Comparison of ENCODE assay signal across 8 cellular contexts in genomic region chr6:27502508-27503435, GRCh38. TPM values are rescaled to one million over a fixed set of nuclear protein-coding genes. Genes with fewer than 3 reads are reported as not detected.
DNase-seq lines count a peak whose midpoint lies in the region; ATAC-seq and TF ChIP-seq lines count a peak whose summit lies in the region.

No MANE protein-coding gene starts in this region.

- H3K27ac Mint-ChIP-seq in activated naive CD4-positive, alpha-beta T cell treated with anti-CD3 and anti-CD28 coated beads, Interleukin-2, amount 10 ng/mL, durations not matched to agents 7 days and 5 days, result peak overlapping the region; percentile 80

- TF ChIP-seq CTCF in heart right ventricle (IDR thresholded peaks at IDR 0.05), result no peak

- H3K27ac ChIP-seq in heart right ventricle, result no peak overlapping the region

- H3K9me3 ChIP-seq in heart right ventricle, result no peaks in the 10 kb centered on the region

- no peaks in the 10 kb centered on the region for H3K36me3 Mint-ChIP-seq in activated naive CD4-positive, alpha-beta T cell treated with anti-CD3 and anti-CD28 coated beads, Interleukin-2, amount 10 ng/mL, durations not matched to agents 7 days and 5 days

- intact Hi-C loops in heart right ventricle (cut with DNase I), result loop anchor here in 2 of 10 donors (2.0 to 10.0 kb wide), 2 partner anchors 24 to 328 kb away; no protein-coding TSS in a partner anchor

- H3K4me1 ChIP-seq in heart right ventricle, result peaks cover 0 to 17% (median 9%) of the 10 kb centered on the region in 9 donors

- CTCF ChIA-PET in activated naive CD4-positive, alpha-beta T cell treated with anti-CD3 and anti-CD28 coated beads, Interleukin-2, amount 10 ng/mL, durations not matched to agents 7 days and 5 days (lab: Charles Lee), result interaction anchor here (0.8 kb wide), 1 partner anchor 943 kb away, joined by 3 read pairs; no protein-coding TSS in a partner anchor

- peaks cover 60% of the 10 kb centered on the region for H3K27me3 Mint-ChIP-seq in activated naive CD4-positive, alpha-beta T cell treated with anti-CD3 and anti-CD28 coated beads, Interleukin-2, amount 10 ng/mL, durations not matched to agents 7 days and 5 days

- peaks cover 22% of the 10 kb centered on the region for H3K4me1 Mint-ChIP-seq in activated naive CD4-positive, alpha-beta T cell treated with anti-CD3 and anti-CD28 coated beads, Interleukin-2, amount 10 ng/mL, durations not matched to agents 7 days and 5 days

- peak overlapping the region; percentile 76 for H3K4me3 Mint-ChIP-seq in activated naive CD4-positive, alpha-beta T cell treated with anti-CD3 and anti-CD28 coated beads, Interleukin-2, amount 10 ng/mL, durations not matched to agents 7 days and 5 days

- no peaks in the 10 kb centered on the region for H3K36me3 ChIP-seq in heart right ventricle

- H3K9me3 Mint-ChIP-seq in activated naive CD4-positive, alpha-beta T cell treated with anti-CD3 and anti-CD28 coated beads, Interleukin-2, amount 10 ng/mL, durations not matched to agents 7 days and 5 days, result no peaks in the 10 kb centered on the region

- peaks cover 0 to 45% (median 20%) of the 10 kb centered on the region in 7 donors for H3K27me3 ChIP-seq in heart right ventricle

- DNase-seq in COLO829 (ENCODE audit: low spot score) (peak; percentile 72), Kasumi-1 (lab: John Stamatoyannopoulos, UW) (peak; percentile 78 to 83), heart right ventricle (peak; percentile 47 to 49), retina (peak; percentile 67), putamen (ENCODE audit: low spot score) (no peak)
- peak; percentile 64 for DNase-seq in activated naive CD4-positive, alpha-beta T cell treated with anti-CD3 and anti-CD28 coated beads, Interleukin-2, amount 10 ng/mL, durations not matched to agents 7 days and 5 days

- peak; percentile 58 for ATAC-seq in GM21529 (IDR thresholded peaks at IDR 0.05; ENCODE audit: unreplicated experiment)
- peak; percentile 77 for ATAC-seq in SK-N-SH treated with all-trans-retinoic acid at 6 μM for 48 hours
- peak in 6 of 8 donors; percentile 59 to 90 (median 84) for ATAC-seq in heart right ventricle

- 1% methylated on average over 33 of the region's 33 CpGs for WGBS in heart right ventricle, 2 donors

- peak overlapping the region; percentile 5 to 60 (median 51) for H3K4me3 ChIP-seq in heart right ventricle

TF ChIP-seq in SK-N-SH treated with all-trans-retinoic acid at 6 μM for 48 hours, 23 proteins besides CTCF, POLR2A, EP300 and RAD21:
- TF ChIP-seq TCF4 (CRISPR knock-in tag; IDR thresholded peaks at IDR 0.05; ENCODE audit: borderline replicate concordance) (no peak), SNAI2 (CRISPR knock-in tag; IDR thresholded peaks at IDR 0.05) (no peak), ESRRG (CRISPR knock-in tag; IDR thresholded peaks at IDR 0.05) (no peak), CSDC2 (CRISPR knock-in tag; IDR thresholded peaks at IDR 0.05) (no peak), RARB (CRISPR knock-in tag; IDR thresholded peaks at IDR 0.05) (no peak), ZFP3 (CRISPR knock-in tag; IDR thresholded peaks at IDR 0.05) (no peak), ZFP30 (CRISPR knock-in tag; IDR thresholded peaks at IDR 0.05) (no peak), BACH2 (CRISPR knock-in tag; IDR thresholded peaks at IDR 0.05; ENCODE audit: borderline replicate concordance) (no peak), ZC3H10 (CRISPR knock-in tag; IDR thresholded peaks at IDR 0.05) (no peak), OSR1 (CRISPR knock-in tag; IDR thresholded peaks at IDR 0.05) (no peak), CSRNP3 (CRISPR knock-in tag; IDR thresholded peaks at IDR 0.05) (no peak), ZNF8 (CRISPR knock-in tag; IDR thresholded peaks at IDR 0.05) (no peak), PATZ1 (CRISPR knock-in tag; IDR thresholded peaks at IDR 0.05; ENCODE audit: borderline replicate concordance) (no peak), ZNF70 (CRISPR knock-in tag; IDR thresholded peaks at IDR 0.05) (no peak), CREB5 (CRISPR knock-in tag; IDR thresholded peaks at IDR 0.05; ENCODE audit: low read depth) (no peak), PPARA (CRISPR knock-in tag; IDR thresholded peaks at IDR 0.05; ENCODE audit: borderline replicate concordance) (no peak)
- TF ChIP-seq, protein P1, sequence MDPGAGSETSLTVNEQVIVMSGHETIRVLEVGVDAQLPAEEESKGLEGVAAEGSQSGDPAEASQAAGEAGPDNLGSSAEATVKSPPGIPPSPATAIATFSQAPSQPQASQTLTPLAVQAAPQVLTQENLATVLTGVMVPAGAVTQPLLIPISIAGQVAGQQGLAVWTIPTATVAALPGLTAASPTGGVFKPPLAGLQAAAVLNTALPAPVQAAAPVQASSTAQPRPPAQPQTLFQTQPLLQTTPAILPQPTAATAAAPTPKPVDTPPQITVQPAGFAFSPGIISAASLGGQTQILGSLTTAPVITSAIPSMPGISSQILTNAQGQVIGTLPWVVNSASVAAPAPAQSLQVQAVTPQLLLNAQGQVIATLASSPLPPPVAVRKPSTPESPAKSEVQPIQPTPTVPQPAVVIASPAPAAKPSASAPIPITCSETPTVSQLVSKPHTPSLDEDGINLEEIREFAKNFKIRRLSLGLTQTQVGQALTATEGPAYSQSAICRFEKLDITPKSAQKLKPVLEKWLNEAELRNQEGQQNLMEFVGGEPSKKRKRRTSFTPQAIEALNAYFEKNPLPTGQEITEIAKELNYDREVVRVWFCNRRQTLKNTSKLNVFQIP (CRISPR knock-in tag; IDR thresholded peaks at IDR 0.05; ENCODE audit: borderline replicate concordance, low read depth), result no peak

RNA-seq across cellular contexts. Expression of gene ZNF184, which starts 29.9 kb away (rescaled TPM):
- 1 to 10 TPM; 2.1 to 5.5 (median 3.4) TPM for total RNA-seq in heart right ventricle
- 1 to 10 TPM; 1.3 to 1.4 TPM for polyA plus RNA-seq in heart right ventricle
